2 cellular contexts compared by ENCODE assay signal in genomic region chr6:62390413-62390812, GRCh38.
TF ChIP-seq lines count a peak whose summit lies in the region.

No MANE protein-coding gene starts in this region.

TF ChIP-seq in SK-N-SH treated with all-trans-retinoic acid at 6 μM for 48 hours, 23 proteins besides CTCF, POLR2A, EP300 and RAD21 (continued from another document):
- TF ChIP-seq CSRNP3 (CRISPR knock-in tag; IDR thresholded peaks at IDR 0.05) (no peak), ISL1 (CRISPR knock-in tag; IDR thresholded peaks at IDR 0.05) (no peak), BACH2 (CRISPR knock-in tag; IDR thresholded peaks at IDR 0.05; ENCODE audit: borderline replicate concordance) (no peak), CSDC2 (CRISPR knock-in tag; IDR thresholded peaks at IDR 0.05) (no peak)
TF ChIP-seq in SK-N-SH treated with all-trans-retinoic acid at 6 μM for 48 hours: peak in this region for 0.

TF ChIP-seq in GM23338, 12 proteins besides CTCF, POLR2A, EP300 and RAD21 (continued from another document):
- TF ChIP-seq ZNF462 (CRISPR knock-in tag; IDR thresholded peaks at IDR 0.05) = no peak
- TF ChIP-seq EZH2 (IDR thresholded peaks at IDR 0.05; ENCODE audit: low read depth, unreplicated experiment) = no peak
- TF ChIP-seq CREB1 (CRISPR knock-in tag; IDR thresholded peaks at IDR 0.05; ENCODE audit: low read depth) = no peak
- no peak for TF ChIP-seq JUNB (IDR thresholded peaks at IDR 0.05; ENCODE audit: unreplicated experiment)
